ENCODE assay signal across 34 cellular contexts in genomic region chr13:113114511-113115362, GRCh38. TPM values are rescaled to one million over a fixed set of nuclear protein-coding genes. Genes with fewer than 3 reads are reported as not detected.
A peak's percentile ranks its signal among the peaks of the same experiment; 100 is the strongest.
DNase-seq lines count a peak whose midpoint lies in the region; ATAC-seq, FAIRE-seq and TF ChIP-seq lines count a peak whose summit lies in the region.
"Had no signal": no experiment of that assay in that cellular context is flagged by ENCODE, and none has a peak within 500 bp of the region (broad histone marks: within the 10 kb centered on the region; RNA-seq: fewer than 3 reads in every experiment).

No MANE protein-coding gene starts in this region.

- H3K27me3 ChIP-seq in BE2C (peaks cover 14% of the 10 kb centered on the region), H7 (ENCODE audit: control insufficient read depth, insufficient read depth, low read length) (peaks cover 13% of the 10 kb centered on the region; the same call in 1 of the 2 replicates), thyroid gland (peaks cover 12% of the 10 kb centered on the region)
- H3K27me3 ChIP-seq: SJSA1 had no signal

- no peak overlapping the region for H3K4me3 Mint-ChIP-seq in HFFc6
- H3K4me3 Mint-ChIP-seq: activated CD4-positive, alpha-beta memory T cell treated with anti-CD3 and anti-CD28 coated beads for 36 hours; activated naive CD8-positive, alpha-beta T cell; activated T-helper 17 cell treated with anti-CD3 and anti-CD28 coated beads, Interleukin-2, amount 50 U/mL, for 72 hours; neural progenitor cell had no signal

- H3K36me3 ChIP-seq in BE2C, result no peaks in the 10 kb centered on the region
- no peaks in the 10 kb centered on the region for H3K36me3 ChIP-seq in H7 (replicated peaks; ENCODE audit: control insufficient read depth, insufficient read depth, low read length)
- H3K36me3 ChIP-seq in kidney (ENCODE audit: control insufficient read depth in 1 of 2, insufficient read depth in 2 of 2, low read length in 2 of 2), result no peaks in the 10 kb centered on the region
- H3K36me3 ChIP-seq in thyroid gland, result no peaks in the 10 kb centered on the region
- H3K36me3 ChIP-seq: gastroesophageal sphincter, neural progenitor cell, SJSA1 had no signal

- ATAC-seq in sciatic nerve (no peak), GM19351 (IDR thresholded peaks at IDR 0.05; ENCODE audit: unreplicated experiment) (no peak)
- ATAC-seq: activated T-helper 17 cell treated with anti-CD3 and anti-CD28 coated beads, Interleukin-2, amount 50 U/mL, for 72 hours; gastroesophageal sphincter; K562; left colon had no signal

- peaks cover 21% of the 10 kb centered on the region for H3K27me3 Mint-ChIP-seq in HFFc6 (ENCODE audit: insufficient read depth)
- H3K27me3 Mint-ChIP-seq: activated CD4-positive, alpha-beta memory T cell treated with anti-CD3 and anti-CD28 coated beads for 36 hours; activated naive CD8-positive, alpha-beta T cell had no signal

- no peak overlapping the region for H3K27ac Mint-ChIP-seq in HFFc6
- H3K27ac Mint-ChIP-seq: activated CD4-positive, alpha-beta memory T cell treated with anti-CD3 and anti-CD28 coated beads for 36 hours; activated naive CD8-positive, alpha-beta T cell; activated T-helper 17 cell treated with anti-CD3 and anti-CD28 coated beads, Interleukin-2, amount 50 U/mL, for 72 hours; neural progenitor cell had no signal

- TF ChIP-seq POLR2A in thyroid gland (IDR thresholded peaks at IDR 0.05), result no peak

- DNase-seq in BE2C, result peak; percentile 4
- peak; percentile 46 for DNase-seq in H7
- peak; percentile 58 for DNase-seq in kidney
- peak; percentile 40 for DNase-seq in sciatic nerve (ENCODE audit: low spot score)
- DNase-seq in hippocampal formation (lab: John Stamatoyannopoulos, UW), result no peak
- DNase-seq in thyroid gland, result no peak
- no peak for DNase-seq in HFFc6
- DNase-seq: activated CD4-positive, alpha-beta memory T cell treated with anti-CD3 and anti-CD28 coated beads for 36 hours; activated CD8-positive, alpha-beta memory T cell treated with anti-CD3 and anti-CD28 coated beads, Interleukin-2, amount 50 U/mL, for 4 hours; C1 segment of cervical spinal cord; DMS53; effector CD4-positive, alpha-beta T cell; hypothalamus; mesenchymal stem cell; NCI-H1048; NCI-H1694; NCI-H446; NCI-H82; stimulated activated CD4-positive, alpha-beta T cell treated with anti-CD3 and anti-CD28 coated beads, Interleukin-15, amount 100 ng/mL, for 24 hours; T-helper 1 cell had no signal

- H3K9me3 Mint-ChIP-seq in HFFc6, result no peaks in the 10 kb centered on the region
- H3K9me3 Mint-ChIP-seq: activated CD4-positive, alpha-beta memory T cell treated with anti-CD3 and anti-CD28 coated beads for 36 hours; activated T-helper 17 cell treated with anti-CD3 and anti-CD28 coated beads, Interleukin-2, amount 50 U/mL, for 72 hours; neural progenitor cell had no signal

- H3K4me3 ChIP-seq in BE2C (ENCODE audit: low read depth, low read length) (no peak overlapping the region), H7 (ENCODE audit: insufficient read depth, low read depth, low read length) (no peak overlapping the region), kidney (ENCODE audit: low read length in 2 of 2) (no peak overlapping the region), thyroid gland (replicated peaks in 1 of 3) (no peak overlapping the region)
- H3K4me3 ChIP-seq: gastroesophageal sphincter, K562, neural progenitor cell, SJSA1 had no signal

- 85 to 89% methylated on average over 12 to 17 of the region's 17 CpGs for WGBS in thyroid gland, 2 donors

- FAIRE-seq in kidney (lab: Jason Lieb, UNC), result no peak
- FAIRE-seq: bronchial epithelial cell, colon, G401.6, K562 had no signal

- H3K4me1 Mint-ChIP-seq in HFFc6 (ENCODE audit: low read depth), result peaks cover 6% of the 10 kb centered on the region
- H3K4me1 Mint-ChIP-seq: activated T-helper 17 cell treated with anti-CD3 and anti-CD28 coated beads, Interleukin-2, amount 50 U/mL, for 72 hours had no signal

- no peak overlapping the region for H3K9ac ChIP-seq in kidney (ENCODE audit: low read length in 2 of 2)
- H3K9ac ChIP-seq: neural progenitor cell had no signal

- no peak overlapping the region for H3K27ac ChIP-seq in kidney (ENCODE audit: low read depth in 2 of 2, low read length in 2 of 2)
- no peak overlapping the region for H3K27ac ChIP-seq in thyroid gland
- H3K27ac ChIP-seq: gastroesophageal sphincter, neural progenitor cell, SJSA1 had no signal

- H3K4me1 ChIP-seq in BE2C (no peaks in the 10 kb centered on the region), kidney (ENCODE audit: control insufficient read depth in 1 of 2, insufficient read depth in 1 of 2, low read depth in 1 of 2, low read length in 2 of 2) (peaks cover 0 to 2% of the 10 kb centered on the region in 2 donors), thyroid gland (peaks cover 4 to 13% of the 10 kb centered on the region in 2 donors)
- H3K4me1 ChIP-seq: neural progenitor cell, SJSA1 had no signal

- no peaks in the 10 kb centered on the region for H3K36me3 Mint-ChIP-seq in HFFc6 (ENCODE audit: low read depth)
- H3K36me3 Mint-ChIP-seq: activated CD4-positive, alpha-beta memory T cell treated with anti-CD3 and anti-CD28 coated beads for 36 hours; activated naive CD8-positive, alpha-beta T cell; neural progenitor cell had no signal

- H3K9me3 ChIP-seq in BE2C (peaks cover 7% of the 10 kb centered on the region), kidney (ENCODE audit: control insufficient read depth in 1 of 2, low read length in 2 of 2) (no peaks in the 10 kb centered on the region), thyroid gland (no peaks in the 10 kb centered on the region)
- H3K9me3 ChIP-seq: gastroesophageal sphincter had no signal

- intact Hi-C loops in kidney (cut with DNase I) (no loop called here), sciatic nerve (cut with DNase I) (no loop called here), thyroid gland (cut with DNase I) (no loop called here)

- TF ChIP-seq CTCF in BE2C (IDR thresholded peaks at IDR 0.05; ENCODE audit: low read depth, low read length) (no peak), kidney (IDR thresholded peaks at IDR 0.05; ENCODE audit: borderline replicate concordance, extremely low read depth, insufficient read depth) (no peak), thyroid gland (IDR thresholded peaks at IDR 0.05) (no peak), HFFc6 (IDR thresholded peaks at IDR 0.05) (no peak)

RNA-seq across cellular contexts. Expression of gene F10, which starts 7.9 kb away (rescaled TPM):
- 3.6 TPM for polyA plus RNA-seq in BE2C (2012; ENCODE audit: insufficient read depth, insufficient read length, low read depth)
- total RNA-seq in H7 (2014; rRNA removed; shearing (Covaris generic)), result 1.3 and 2.1 TPM in 2 replicates
- total RNA-seq in kidney, result 5.1 TPM
- polyA plus RNA-seq in kidney (ENCODE audit: insufficient read depth, low read depth, low replicate concordance), result 6.8 TPM
- total RNA-seq in sciatic nerve, result 14.2 TPM
- total RNA-seq in thyroid gland, result 10 to 100 TPM in 1 of 4 donors, 1 to 10 TPM in 3; 4.0 to 19.9 (median 7.0) TPM
- total RNA-seq in HFFc6 (2021; fragmentation: NEBNext Ultra II Directional; extraction: Animal tissue kit (Norgen Biotek cat#: 25700)), result 10 to 100 TPM; 10.2 to 21.3 (median 10.8) TPM
- total RNA-seq: activated CD4-positive, alpha-beta memory T cell treated with anti-CD3 and anti-CD28 coated beads for 36 hours; HT1080 had no signal

RNA-seq across cellular contexts. Expression of gene F7, which starts 9.1 kb away (rescaled TPM):
- polyA plus RNA-seq in BE2C (2012; ENCODE audit: insufficient read depth, insufficient read length, low read depth), result 1.6 TPM
- total RNA-seq in H7 (2014; rRNA removed; shearing (Covaris generic)), result 0.28 and 1.5 TPM in 2 replicates
- total RNA-seq in kidney (0.16 TPM), sciatic nerve (0.27 TPM), thyroid gland (not detected)
- polyA plus RNA-seq in kidney (ENCODE audit: insufficient read depth, low read depth, low replicate concordance), result 0.52 TPM
- not detected for total RNA-seq in HFFc6 (2021; fragmentation: NEBNext Ultra II Directional; extraction: Animal tissue kit (Norgen Biotek cat#: 25700))
- total RNA-seq: bronchial epithelial cell, K562, SJSA1 had no signal
- polyA plus RNA-seq: K562 had no signal

RNA-seq across cellular contexts. Expression of gene PROZ, which starts 43.7 kb away (rescaled TPM):
- 0.97 TPM for polyA plus RNA-seq in BE2C (2012; ENCODE audit: insufficient read depth, insufficient read length, low read depth)
- not detected in 2 replicates for total RNA-seq in H7 (2014; rRNA removed; shearing (Covaris generic))
- total RNA-seq in kidney, result not detected
- 20.0 TPM for polyA plus RNA-seq in kidney (ENCODE audit: insufficient read depth, low read depth, low replicate concordance)
- not detected for total RNA-seq in sciatic nerve
- total RNA-seq in thyroid gland, result not detected
- not detected for total RNA-seq in HFFc6 (2021; fragmentation: NEBNext Ultra II Directional; extraction: Animal tissue kit (Norgen Biotek cat#: 25700))
- total RNA-seq: activated CD4-positive, alpha-beta memory T cell treated with anti-CD3 and anti-CD28 coated beads for 36 hours; aorta; bronchial epithelial cell; gastroesophageal sphincter; HT1080; K562; left colon; SJSA1; urinary bladder had no signal
- polyA plus RNA-seq: aorta, K562, urinary bladder had no signal

Comparison
In these comparisons a context has a peak if more than half of its experiments do, and no peak if none do; other contexts are left out.
1. DNase-seq: peak in BE2C (single experiment), H7 (single experiment), kidney (single experiment) and sciatic nerve (single experiment); none in hippocampal formation (0 of 2), thyroid gland (0 of 2) and HFFc6 (single experiment).